21 cellular contexts compared by ENCODE assay signal in genomic region chr11:115637842-115638241, GRCh38.
"Had no signal": no experiment of that assay in that cellular context is flagged by ENCODE, and none has a peak within 500 bp of the region (broad histone marks: within the 10 kb centered on the region; RNA-seq: fewer than 3 reads in every experiment).

No MANE protein-coding gene starts in this region.

- H3K4me3 Mint-ChIP-seq: endodermal cell; naive B cell; nephron progenitor cell; stimulated activated naive B cell treated with anti-CD40 and anti-IgM and Interleukin-4, amounts not matched to agents 10 μg/mL and 1 μg/mL and 100 μg/mL, for 72 hours; stimulated activated naive CD8-positive, alpha-beta T cell treated with anti-CD3 and anti-CD28 coated beads, Interleukin-15, amount 100 ng/mL, for 72 hours had no signal

- H3K36me3 Mint-ChIP-seq: naive B cell; stimulated activated naive B cell treated with anti-CD40 and anti-IgM and Interleukin-4, amounts not matched to agents 10 μg/mL and 1 μg/mL and 100 μg/mL, for 72 hours had no signal

- H3K4me1 ChIP-seq: heart left ventricle, right atrium auricular region, testis, tibial nerve, upper lobe of right lung, vagina had no signal

- H3K27ac Mint-ChIP-seq: endodermal cell; naive B cell; stimulated activated naive B cell treated with anti-CD40 and anti-IgM and Interleukin-4, amounts not matched to agents 10 μg/mL and 1 μg/mL and 100 μg/mL, for 72 hours; stimulated activated naive CD8-positive, alpha-beta T cell treated with anti-CD3 and anti-CD28 coated beads, Interleukin-15, amount 100 ng/mL, for 72 hours had no signal

- DNase-seq: effector CD4-positive, alpha-beta T cell; endodermal cell; erythroblast; foreskin melanocyte; heart left ventricle; hippocampal formation; left colon; left ventricle myocardium superior; naive B cell; nephron progenitor cell; stimulated activated CD4-positive, alpha-beta T cell treated with anti-CD3 and anti-CD28 coated beads, Interleukin-4, amount 100 ng/mL, for 24 hours; stimulated activated naive B cell treated with anti-CD40 and anti-IgM and Interleukin-4, amounts not matched to agents 10 μg/mL and 1 μg/mL and 100 μg/mL, for 72 hours; stimulated activated naive CD8-positive, alpha-beta T cell treated with anti-CD3 and anti-CD28 coated beads, Interleukin-15, amount 100 ng/mL, for 72 hours; testis; upper lobe of right lung had no signal

- ATAC-seq: heart left ventricle; left colon; left ventricle myocardium superior; stimulated activated naive B cell treated with anti-CD40 and anti-IgM and Interleukin-4, amounts not matched to agents 10 μg/mL and 1 μg/mL and 100 μg/mL, for 72 hours; stimulated activated naive CD8-positive, alpha-beta T cell treated with anti-CD3 and anti-CD28 coated beads, Interleukin-15, amount 100 ng/mL, for 72 hours; upper lobe of right lung had no signal

- H3K27me3 Mint-ChIP-seq: stimulated activated naive B cell treated with anti-CD40 and anti-IgM and Interleukin-4, amounts not matched to agents 10 μg/mL and 1 μg/mL and 100 μg/mL, for 72 hours had no signal

- H3K27ac ChIP-seq: coronary artery, heart left ventricle, right atrium auricular region, testis, tibial nerve, upper lobe of right lung, vagina had no signal

- H3K4me3 ChIP-seq: coronary artery, heart left ventricle, lung, right atrium auricular region, testis, tibial nerve, upper lobe of right lung, vagina had no signal

- FAIRE-seq: endothelial cell of umbilical vein had no signal

- H3K27me3 ChIP-seq: right atrium auricular region, testis, upper lobe of right lung, vagina had no signal

- H3K9me3 Mint-ChIP-seq: stimulated activated naive CD8-positive, alpha-beta T cell treated with anti-CD3 and anti-CD28 coated beads, Interleukin-15, amount 100 ng/mL, for 72 hours had no signal

- H3K36me3 ChIP-seq: heart left ventricle, right atrium auricular region, tibial nerve, upper lobe of right lung, vagina had no signal

- H3K4me1 Mint-ChIP-seq: stimulated activated naive B cell treated with anti-CD40 and anti-IgM and Interleukin-4, amounts not matched to agents 10 μg/mL and 1 μg/mL and 100 μg/mL, for 72 hours; stimulated activated naive CD8-positive, alpha-beta T cell treated with anti-CD3 and anti-CD28 coated beads, Interleukin-15, amount 100 ng/mL, for 72 hours had no signal

- H3K9me3 ChIP-seq: heart left ventricle, right atrium auricular region, testis, tibial nerve, upper lobe of right lung, vagina had no signal
